ENCODE assay signal across 18 cellular contexts in the genomic region with DNA sequence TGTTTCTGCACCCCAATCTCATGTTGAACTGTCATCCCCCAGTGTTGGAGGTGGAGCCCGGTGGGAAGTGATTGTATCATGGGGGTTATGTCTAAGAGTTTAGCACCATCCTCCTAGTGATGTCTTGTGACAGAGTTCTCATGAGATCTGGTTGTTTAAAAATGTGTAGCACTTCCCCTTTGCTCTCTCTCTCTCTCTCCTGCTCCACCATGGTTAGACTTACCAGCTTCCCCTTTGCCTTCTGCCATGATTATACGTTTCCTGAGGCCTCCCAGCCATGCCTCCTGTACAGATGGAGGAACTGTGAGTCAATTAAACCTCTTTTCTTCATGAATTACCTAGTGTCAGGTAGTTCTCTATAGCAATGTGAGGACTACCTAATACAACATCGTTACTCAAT.
"Had no signal": no experiment of that assay in that cellular context is flagged by ENCODE, and none has a peak within 500 bp of the region (broad histone marks: within the 10 kb centered on the region; RNA-seq: fewer than 3 reads in every experiment).

No MANE protein-coding gene starts in this region.

- H3K36me3 ChIP-seq: colonic mucosa, esophagus squamous epithelium, sigmoid colon, spleen had no signal

- H2AFZ ChIP-seq: hepatocyte had no signal

- ATAC-seq: activated naive CD4-positive, alpha-beta T cell treated with anti-CD3 and anti-CD28 coated beads, Interleukin-2, amount 50 U/mL, for 72 hours; activated T-cell treated with anti-CD3 and anti-CD28 coated beads, Interleukin-2, amount 50 U/mL, for 72 hours; body of pancreas; left lobe of liver had no signal

- H3K27me3 ChIP-seq: body of pancreas, colonic mucosa, esophagus squamous epithelium, hepatocyte, sigmoid colon, spleen had no signal

- H3K4me1 ChIP-seq: body of pancreas, colonic mucosa, esophagus squamous epithelium, sigmoid colon, spleen had no signal

- H3K79me2 ChIP-seq: hepatocyte had no signal

- H3K4me2 ChIP-seq: hepatocyte had no signal

- FAIRE-seq: keratinocyte, TTC549 had no signal

- DNase-seq: activated B cell treated with CpG ODN at 0.5 μM for 24 hours; activated CD4-positive, alpha-beta T cell treated with anti-CD3 and anti-CD28 coated beads for 48 hours; activated CD8-positive, alpha-beta memory T cell treated with anti-CD3 and anti-CD28 coated beads, Interleukin-2, amount 50 U/mL, for 48 hours; activated gamma-delta T cell; activated T-cell treated with anti-CD3 and anti-CD28 coated beads, Interleukin-2, amount 50 U/mL, for 72 hours; amniotic stem cell; body of pancreas; caudate nucleus; colonic mucosa; esophagus squamous epithelium; midbrain; sigmoid colon; spleen had no signal

- H3K9me3 ChIP-seq: body of pancreas, colonic mucosa, esophagus squamous epithelium, sigmoid colon had no signal

- H3K4me3 ChIP-seq: body of pancreas, colonic mucosa, esophagus squamous epithelium, hepatocyte, sigmoid colon, spleen had no signal

- H3K27ac ChIP-seq: body of pancreas, colonic mucosa, esophagus squamous epithelium, hepatocyte, sigmoid colon, spleen had no signal
